Comparison of ENCODE assay signal across 8 cellular contexts in genomic region chr7:519974-520458, GRCh38. TPM values are rescaled to one million over a fixed set of nuclear protein-coding genes. Genes with fewer than 3 reads are reported as not detected.
DNase-seq lines count a peak whose midpoint lies in the region; ATAC-seq and TF ChIP-seq lines count a peak whose summit lies in the region.

No MANE protein-coding gene starts in this region.

- TF ChIP-seq POLR2A in heart left ventricle (IDR thresholded peaks at IDR 0.05), result peak in 1 of 2 donors; percentile 30
- TF ChIP-seq POLR2A in ovary (IDR thresholded peaks at IDR 0.05), result no peak

- WGBS in heart left ventricle, 4 donors, result 0 to 2% (median 1%) methylated on average over 4 to 53 of the region's 53 CpGs
- 1 to 2% (median 1%) methylated on average over 12 to 53 of the region's 53 CpGs for WGBS in ovary, 3 donors

- DNase-seq in GDM1 (lab: John Stamatoyannopoulos, UW), result peak; percentile 20
- peak; percentile 64 for DNase-seq in Karpas-422
- DNase-seq in activated naive CD8-positive, alpha-beta T cell treated with anti-CD3 and anti-CD28 coated beads, Interleukin-2, amount 50 U/mL, for 24 hours, result peak; percentile 40
- DNase-seq in heart left ventricle, result peak in 4 of 5 donors; percentile 64 to 74 (median 70)
- peak in 2 of 5 donors; percentile 60 to 67 for DNase-seq in ovary
- no peak for DNase-seq in SHP77 (lab: John Stamatoyannopoulos, UW)
- DNase-seq in stimulated activated naive CD4-positive, alpha-beta T cell treated with Interleukin-2 at 50 U/mL for 16 hours (lab: John Stamatoyannopoulos, UW), result no peak

- peaks cover 28% of the 10 kb centered on the region for H3K4me1 ChIP-seq in Karpas-422 (ENCODE audit: low read length)
- H3K4me1 ChIP-seq in heart left ventricle, result peaks cover 0 to 77% (median 32%) of the 10 kb centered on the region in 12 donors
- H3K4me1 ChIP-seq in ovary (ENCODE audit: insufficient read depth), result peaks cover 15% of the 10 kb centered on the region

- no peaks in the 10 kb centered on the region for H3K79me2 ChIP-seq in Karpas-422 (ENCODE audit: low read length)

- H4K20me1 ChIP-seq in Karpas-422 (ENCODE audit: insufficient read depth, low read depth, low read length), result peaks cover 20% of the 10 kb centered on the region; the same call in 1 of the 2 replicates

- no peak overlapping the region for H3K27ac Mint-ChIP-seq in activated naive CD8-positive, alpha-beta T cell treated with anti-CD3 and anti-CD28 coated beads, Interleukin-2, amount 50 U/mL, for 24 hours

- H3K9me3 ChIP-seq in Karpas-422 (ENCODE audit: low read length) (no peaks in the 10 kb centered on the region), heart left ventricle (no peaks in the 10 kb centered on the region), ovary (no peaks in the 10 kb centered on the region)

- no peak overlapping the region for H3K4me3 Mint-ChIP-seq in activated naive CD8-positive, alpha-beta T cell treated with anti-CD3 and anti-CD28 coated beads, Interleukin-2, amount 50 U/mL, for 24 hours

- no peak for TF ChIP-seq EP300 in ovary (IDR thresholded peaks at IDR 0.05)

- H3K9ac ChIP-seq in Karpas-422 (ENCODE audit: low read length), result peak overlapping the region; percentile 44

- peaks cover 16% of the 10 kb centered on the region for H3K4me1 Mint-ChIP-seq in activated naive CD8-positive, alpha-beta T cell treated with anti-CD3 and anti-CD28 coated beads, Interleukin-2, amount 50 U/mL, for 24 hours

- H3K4me2 ChIP-seq in Karpas-422 (ENCODE audit: low read depth, low read length, poor library complexity, severe bottlenecking), result peak overlapping the region; percentile 65

- peaks cover 38% of the 10 kb centered on the region for H3K27me3 Mint-ChIP-seq in activated naive CD8-positive, alpha-beta T cell treated with anti-CD3 and anti-CD28 coated beads, Interleukin-2, amount 50 U/mL, for 24 hours

- H3K9me2 ChIP-seq in Karpas-422 (replicated peaks; ENCODE audit: insufficient read depth, low read length), result no peaks in the 10 kb centered on the region

- intact Hi-C loops in heart left ventricle (cut with DNase I) (loop anchor here (2.0 to 10.0 kb wide), 15 partner anchors 72 to 357 kb away; partner anchors contain the start of genes DNAAF5 (in 2 of the 10), GET4 (in 2 of the 10) and PRKAR1B (in 2 of the 10)), ovary (cut with DNase I) (loop anchor here in 3 of 4 donors (5.0 to 10.0 kb wide), 5 partner anchors 147 to 355 kb away; partner anchors contain the start of gene GET4 (in 1 of the 3))

- H2AFZ ChIP-seq in Karpas-422 (ENCODE audit: low read length), result no peak overlapping the region

- H3K4me3 ChIP-seq in Karpas-422 (ENCODE audit: low read length) (peak overlapping the region; percentile 59; the same call in 1 of the 2 replicates), heart left ventricle (peak overlapping the region; percentile 19 to 92 (median 60)), ovary (peak overlapping the region; percentile 46)

- peak; percentile 3 for ATAC-seq in activated naive CD8-positive, alpha-beta T cell treated with anti-CD3 and anti-CD28 coated beads, Interleukin-2, amount 50 U/mL, for 24 hours
- ATAC-seq in heart left ventricle (peak in 3 of 4 donors; percentile 23 to 33 (median 29)), GM21737 (IDR thresholded peaks at IDR 0.05; ENCODE audit: unreplicated experiment) (no peak)

- TF ChIP-seq CTCF in heart left ventricle (IDR thresholded peaks at IDR 0.05) (peak in 4 of 12 donors; percentile 20 to 36 (median 30)), ovary (IDR thresholded peaks at IDR 0.05) (peak in 2 of 3 donors; percentile 26 to 36)

- H3K27me3 ChIP-seq in Karpas-422 (ENCODE audit: low read length) (no peaks in the 10 kb centered on the region), heart left ventricle (peaks cover 0 to 64% (median 0%) of the 10 kb centered on the region in 9 donors), ovary (peaks cover 7% of the 10 kb centered on the region)

- H3K36me3 Mint-ChIP-seq in activated naive CD8-positive, alpha-beta T cell treated with anti-CD3 and anti-CD28 coated beads, Interleukin-2, amount 50 U/mL, for 24 hours (ENCODE audit: low read depth), result peaks cover 3% of the 10 kb centered on the region

- no peaks in the 10 kb centered on the region for H3K36me3 ChIP-seq in Karpas-422 (ENCODE audit: insufficient read depth, low read length)
- H3K36me3 ChIP-seq in heart left ventricle, result no peaks in the 10 kb centered on the region
- H3K36me3 ChIP-seq in ovary, result no peaks in the 10 kb centered on the region

- H3K27ac ChIP-seq in Karpas-422 (ENCODE audit: low read length) (no peak overlapping the region), heart left ventricle (peak overlapping the region; percentile 86 to 97 (median 92)), ovary (peak overlapping the region in 1 of 2 donors; percentile 11)

- H3K9me3 Mint-ChIP-seq in activated naive CD8-positive, alpha-beta T cell treated with anti-CD3 and anti-CD28 coated beads, Interleukin-2, amount 50 U/mL, for 24 hours, result no peaks in the 10 kb centered on the region

RNA-seq across cellular contexts. Expression of gene PDGFA, which starts 0.4 kb away (rescaled TPM):
- total RNA-seq in Karpas-422 (2014; rRNA removed; shearing (Covaris generic); ENCODE audit: low replicate concordance), result 0.54 and 0.56 TPM in 2 replicates
- 10 to 100 TPM; 19.4 to 50.9 (median 23.3) TPM for total RNA-seq in heart left ventricle
- 10 to 100 TPM; 11.8 to 17.9 TPM for polyA plus RNA-seq in heart left ventricle
- total RNA-seq in ovary, result 10 to 100 TPM in 3 of 7 donors, 1 to 10 TPM in 4; 3.7 to 35.5 (median 9.4) TPM
- 1 to 10 TPM; 4.5 to 8.7 TPM for polyA plus RNA-seq in ovary

Comparison
In these comparisons a context has a peak if more than half of its experiments do, and no peak if none do; other contexts are left out.
1. DNase-seq: peak in GDM1 (single experiment), Karpas-422 (single experiment), activated naive CD8-positive, alpha-beta T cell treated with anti-CD3 and anti-CD28 coated beads, Interleukin-2, amount 50 U/mL, for 24 hours (single experiment) and heart left ventricle (4 of 5); none in SHP77 (0 of 2) and stimulated activated naive CD4-positive, alpha-beta T cell treated with Interleukin-2 at 50 U/mL for 16 hours (single experiment).
2. Peak in every context shown above with its lines, with median percentiles within 50 percentile points of each other: H3K4me3 ChIP-seq.